Comparison of ENCODE assay signal across 15 cellular contexts in the genomic region with DNA sequence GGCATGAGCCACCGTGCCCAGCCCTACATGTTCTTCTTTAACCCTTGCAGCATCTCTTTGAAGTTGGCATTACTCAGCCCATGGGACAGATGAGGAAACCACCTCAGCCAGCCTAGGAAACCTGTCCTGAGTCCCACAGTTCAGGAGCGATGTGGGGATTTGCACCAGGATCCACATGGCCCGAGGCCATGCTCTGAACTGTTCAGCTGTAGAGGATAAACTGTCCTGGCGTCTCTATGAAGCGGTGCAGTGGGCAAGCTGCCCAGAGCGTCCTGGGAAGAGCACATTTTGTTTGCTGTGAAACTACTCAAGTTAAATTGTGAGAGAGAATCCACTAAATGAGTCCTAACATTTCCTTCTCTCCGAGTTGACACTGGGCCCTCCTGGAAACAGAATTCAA.
A peak's percentile ranks its signal among the peaks of the same experiment; 100 is the strongest.
DNase-seq lines count a peak whose midpoint lies in the region; ATAC-seq, FAIRE-seq and TF ChIP-seq lines count a peak whose summit lies in the region.
"Had no signal": no experiment of that assay in that cellular context is flagged by ENCODE, and none has a peak within 500 bp of the region (broad histone marks: within the 10 kb centered on the region; RNA-seq: fewer than 3 reads in every experiment).

No MANE protein-coding gene starts in this region.

- H3K27me3 ChIP-seq in bronchial epithelial cell (ENCODE audit: control insufficient read depth, insufficient read depth, low read length) (no peaks in the 10 kb centered on the region), hepatocyte (no peaks in the 10 kb centered on the region), lower lobe of right lung (ENCODE audit: low read depth) (peaks cover 10% of the 10 kb centered on the region)

- peak; percentile 30 for DNase-seq in NCI-H2107 treated with DMSO at 0.1 percent for 48 hours (lab: John Stamatoyannopoulos, UW; ENCODE audit: unreplicated experiment)
- no peak for DNase-seq in NCI-H2107 (lab: John Stamatoyannopoulos, UW)
- no peak for DNase-seq in bronchial epithelial cell (ENCODE audit: low read depth)
- DNase-seq in hepatocyte (ENCODE audit: low spot score), result peak; percentile 80
- DNase-seq in ureter (ENCODE audit: low spot score), result peak; percentile 79
- no peak for DNase-seq in lower lobe of right lung
- no peak for DNase-seq in NCI-H2171 (lab: John Stamatoyannopoulos, UW)
- DNase-seq: activated CD4-positive, alpha-beta T cell treated with anti-CD3 and anti-CD28 coated beads, Interleukin-2, amount 10 ng/mL, durations not matched to agents 24 days and 14 days; activated gamma-delta T cell treated with Interleukin-2 at 50 U/mL for 16 hours; foreskin melanocyte; NCI-H524; stimulated activated CD4-positive, alpha-beta T cell treated with anti-CD3 and anti-CD28 coated beads, Interleukin-4, amount 100 ng/mL, for 24 hours; SW 1271 had no signal

- TF ChIP-seq CTCF in bronchial epithelial cell (IDR thresholded peaks at IDR 0.05; ENCODE audit: insufficient read depth, low read length, severe bottlenecking) (no peak), hepatocyte (IDR thresholded peaks at IDR 0.05; ENCODE audit: poor library complexity) (no peak), lower lobe of right lung (IDR thresholded peaks at IDR 0.05) (no peak)

- H3K4me1 ChIP-seq in hepatocyte (ENCODE audit: insufficient read depth) (peaks cover 8% of the 10 kb centered on the region), lower lobe of right lung (no peaks in the 10 kb centered on the region)

- no peak overlapping the region for H3K4me3 ChIP-seq in bronchial epithelial cell (ENCODE audit: low read depth, low read length)
- no peak overlapping the region for H3K4me3 ChIP-seq in hepatocyte
- H3K4me3 ChIP-seq in lower lobe of right lung, result no peak overlapping the region
- H3K4me3 ChIP-seq: K562 had no signal

- H3K27ac ChIP-seq in hepatocyte (no peak overlapping the region), lower lobe of right lung (no peak overlapping the region)

- 42% methylated on average over 7 of the region's 7 CpGs for WGBS in hepatocyte (ENCODE audit: low lambda C conversion rate, missing lambda C conversion rate)

- H3K36me3 ChIP-seq in bronchial epithelial cell (ENCODE audit: control insufficient read depth, insufficient read depth, low read length) (no peaks in the 10 kb centered on the region), hepatocyte (replicated peaks; ENCODE audit: insufficient read depth, low read depth) (no peaks in the 10 kb centered on the region), lower lobe of right lung (no peaks in the 10 kb centered on the region)

- H3K79me2 ChIP-seq in hepatocyte, result no peaks in the 10 kb centered on the region

- no peak overlapping the region for H2AFZ ChIP-seq in hepatocyte

- intact Hi-C loops in lower lobe of right lung (cut with DNase I), result no loop called here

- no peaks in the 10 kb centered on the region for H4K20me1 ChIP-seq in hepatocyte (ENCODE audit: insufficient read depth, poor library complexity, severe bottlenecking)

- H3K9me3 ChIP-seq in hepatocyte (ENCODE audit: low read depth) (no peaks in the 10 kb centered on the region), lower lobe of right lung (no peaks in the 10 kb centered on the region)

- H3K4me2 ChIP-seq in hepatocyte, result no peak overlapping the region

- peak; percentile 81 for FAIRE-seq in bronchial epithelial cell (lab: Jason Lieb, UNC)
- FAIRE-seq: K562 had no signal

- H3K9me2 ChIP-seq in hepatocyte (replicated peaks; ENCODE audit: insufficient read depth), result no peaks in the 10 kb centered on the region

- ATAC-seq in GM21381 (IDR thresholded peaks at IDR 0.05; ENCODE audit: unreplicated experiment) (no peak), lower lobe of right lung (no peak)
- ATAC-seq: K562 had no signal

Comparison
In these comparisons a context has a peak if more than half of its experiments do, and no peak if none do; other contexts are left out.
1. DNase-seq: peak in NCI-H2107 treated with DMSO at 0.1 percent for 48 hours (single experiment), hepatocyte (single experiment) and ureter (single experiment); none in NCI-H2107 (single experiment), bronchial epithelial cell (single experiment), lower lobe of right lung (single experiment) and NCI-H2171 (single experiment).